Comparison of ENCODE assay signal across 1 cellular context in genomic region chr15:58476525-58477162, GRCh38.
TF ChIP-seq lines count a peak whose summit lies in the region.

No MANE protein-coding gene starts in this region.

TF ChIP-seq in HepG2, 621 proteins besides CTCF, POLR2A, EP300 and RAD21 (continued from another document and continues in another):
- TF ChIP-seq DBP (CRISPR knock-in tag; IDR thresholded peaks at IDR 0.05; ENCODE audit: not compliant biosample characterization), result no peak
- no peak for TF ChIP-seq ZNF564 (CRISPR knock-in tag; IDR thresholded peaks at IDR 0.05)
- TF ChIP-seq ZXDC (CRISPR knock-in tag; IDR thresholded peaks at IDR 0.05), result no peak
- TF ChIP-seq NFKBIZ (CRISPR knock-in tag; IDR thresholded peaks at IDR 0.05), result no peak
- no peak for TF ChIP-seq ZNF773 (CRISPR knock-in tag; IDR thresholded peaks at IDR 0.05; ENCODE audit: borderline replicate concordance)
- TF ChIP-seq ZNF275 (CRISPR knock-in tag; IDR thresholded peaks at IDR 0.05; ENCODE audit: borderline replicate concordance), result no peak
- TF ChIP-seq SMARCC2 (IDR thresholded peaks at IDR 0.05), result no peak
- no peak for TF ChIP-seq CBFB (CRISPR knock-in tag; IDR thresholded peaks at IDR 0.05)
- no peak for TF ChIP-seq ZNF607 (CRISPR knock-in tag; IDR thresholded peaks at IDR 0.05; ENCODE audit: borderline replicate concordance)
- no peak for TF ChIP-seq REXO4 (CRISPR knock-in tag; IDR thresholded peaks at IDR 0.05; ENCODE audit: borderline replicate concordance)
- TF ChIP-seq PHF20 (CRISPR knock-in tag; IDR thresholded peaks at IDR 0.05), result no peak
- TF ChIP-seq, protein P1, sequence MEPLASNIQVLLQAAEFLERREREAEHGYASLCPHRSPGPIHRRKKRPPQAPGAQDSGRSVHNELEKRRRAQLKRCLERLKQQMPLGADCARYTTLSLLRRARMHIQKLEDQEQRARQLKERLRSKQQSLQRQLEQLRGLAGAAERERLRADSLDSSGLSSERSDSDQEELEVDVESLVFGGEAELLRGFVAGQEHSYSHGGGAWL (CRISPR knock-in tag; IDR thresholded peaks at IDR 0.05), result no peak
- TF ChIP-seq TBX3 (IDR thresholded peaks at IDR 0.05; ENCODE audit: borderline replicate concordance), result no peak
- TF ChIP-seq ZNF546 (CRISPR knock-in tag; conservative IDR thresholded peaks at IDR 0.05), result no peak
- no peak for TF ChIP-seq DZIP1 (CRISPR knock-in tag; IDR thresholded peaks at IDR 0.05)
- no peak for TF ChIP-seq REST (IDR thresholded peaks at IDR 0.05; ENCODE audit: borderline replicate concordance in 1 of 2, low read depth in 1 of 2, low read length in 2 of 2)
- TF ChIP-seq NR2C2 (CRISPR knock-in tag; IDR thresholded peaks at IDR 0.05; ENCODE audit: borderline replicate concordance), result peak; percentile 50; the same call in 1 of the 2 replicates
- no peak for TF ChIP-seq ZNF180 (CRISPR knock-in tag; IDR thresholded peaks at IDR 0.05; ENCODE audit: borderline replicate concordance, low read depth)
- no peak for TF ChIP-seq ZUFSP (CRISPR knock-in tag; IDR thresholded peaks at IDR 0.05; ENCODE audit: borderline replicate concordance)
- no peak for TF ChIP-seq CC2D1A (CRISPR knock-in tag; IDR thresholded peaks at IDR 0.05)
- no peak for TF ChIP-seq PRDM10 (CRISPR knock-in tag; IDR thresholded peaks at IDR 0.05; ENCODE audit: low read depth)
- no peak for TF ChIP-seq THYN1 (CRISPR knock-in tag; IDR thresholded peaks at IDR 0.05; ENCODE audit: borderline replicate concordance, low read depth)
- TF ChIP-seq, protein P2, sequence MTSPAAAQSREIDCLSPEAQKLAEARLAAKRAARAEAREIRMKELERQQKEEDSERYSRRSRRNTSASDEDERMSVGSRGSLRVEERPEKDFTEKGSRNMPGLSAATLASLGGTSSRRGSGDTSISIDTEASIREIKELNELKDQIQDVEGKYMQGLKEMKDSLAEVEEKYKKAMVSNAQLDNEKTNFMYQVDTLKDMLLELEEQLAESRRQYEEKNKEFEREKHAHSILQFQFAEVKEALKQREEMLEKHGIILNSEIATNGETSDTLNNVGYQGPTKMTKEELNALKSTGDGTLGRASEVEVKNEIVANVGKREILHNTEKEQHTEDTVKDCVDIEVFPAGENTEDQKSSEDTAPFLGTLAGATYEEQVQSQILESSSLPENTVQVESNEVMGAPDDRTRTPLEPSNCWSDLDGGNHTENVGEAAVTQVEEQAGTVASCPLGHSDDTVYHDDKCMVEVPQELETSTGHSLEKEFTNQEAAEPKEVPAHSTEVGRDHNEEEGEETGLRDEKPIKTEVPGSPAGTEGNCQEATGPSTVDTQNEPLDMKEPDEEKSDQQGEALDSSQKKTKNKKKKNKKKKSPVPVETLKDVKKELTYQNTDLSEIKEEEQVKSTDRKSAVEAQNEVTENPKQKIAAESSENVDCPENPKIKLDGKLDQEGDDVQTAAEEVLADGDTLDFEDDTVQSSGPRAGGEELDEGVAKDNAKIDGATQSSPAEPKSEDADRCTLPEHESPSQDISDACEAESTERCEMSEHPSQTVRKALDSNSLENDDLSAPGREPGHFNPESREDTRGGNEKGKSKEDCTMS (CRISPR knock-in tag; conservative IDR thresholded peaks at IDR 0.05), result no peak
- no peak for TF ChIP-seq ZNF331 (CRISPR knock-in tag; IDR thresholded peaks at IDR 0.05)
- no peak for TF ChIP-seq PCBP1 (IDR thresholded peaks at IDR 0.05; ENCODE audit: borderline replicate concordance, low read depth, low read length)
- TF ChIP-seq ZSCAN21 (CRISPR knock-in tag; IDR thresholded peaks at IDR 0.05; ENCODE audit: borderline replicate concordance), result no peak
- TF ChIP-seq ZNF839 (CRISPR knock-in tag; IDR thresholded peaks at IDR 0.05; ENCODE audit: borderline replicate concordance), result no peak
- TF ChIP-seq ZNF800 (CRISPR knock-in tag; IDR thresholded peaks at IDR 0.05), result no peak
- no peak for TF ChIP-seq MTA3 (CRISPR knock-in tag; IDR thresholded peaks at IDR 0.05)
- no peak for TF ChIP-seq SIX1 (CRISPR knock-in tag; IDR thresholded peaks at IDR 0.05; ENCODE audit: borderline replicate concordance)
- TF ChIP-seq GTF2F1 (IDR thresholded peaks at IDR 0.05; ENCODE audit: low read length), result no peak
- no peak for TF ChIP-seq NKX3-1 (CRISPR knock-in tag; IDR thresholded peaks at IDR 0.05)
